3 cellular contexts compared by ENCODE assay signal in genomic region chr6:41785254-41785653, GRCh38.
TF ChIP-seq lines count a peak whose summit lies in the region.

No MANE protein-coding gene starts in this region.

TF ChIP-seq in SK-N-SH, 30 proteins besides CTCF, POLR2A, EP300 and RAD21:
- no peak for TF ChIP-seq TCF12 (IDR thresholded peaks at IDR 0.05)
- no peak for TF ChIP-seq GATA2 (CRISPR knock-in tag; IDR thresholded peaks at IDR 0.05)
- TF ChIP-seq FOXM1 (IDR thresholded peaks at IDR 0.05; ENCODE audit: low read depth), result no peak
- TF ChIP-seq RCOR1 (IDR thresholded peaks at IDR 0.05; ENCODE audit: low read length), result no peak
- TF ChIP-seq ELF1 (IDR thresholded peaks at IDR 0.05), result no peak
- no peak for TF ChIP-seq MEF2A (IDR thresholded peaks at IDR 0.05; ENCODE audit: borderline replicate concordance, low read depth)
- TF ChIP-seq JUND (IDR thresholded peaks at IDR 0.05), result no peak
- TF ChIP-seq RXRA (IDR thresholded peaks at IDR 0.05; ENCODE audit: borderline replicate concordance, low read depth), result no peak

TF ChIP-seq in SK-N-SH treated with all-trans-retinoic acid at 6 μM for 48 hours, 23 proteins besides CTCF, POLR2A, EP300 and RAD21:
- TF ChIP-seq ZC3H10 (CRISPR knock-in tag; IDR thresholded peaks at IDR 0.05) (no peak), POU6F1 (CRISPR knock-in tag; IDR thresholded peaks at IDR 0.05; ENCODE audit: borderline replicate concordance, low read depth) (no peak), ZFP3 (CRISPR knock-in tag; IDR thresholded peaks at IDR 0.05) (no peak), ZNF8 (CRISPR knock-in tag; IDR thresholded peaks at IDR 0.05) (no peak), GLIS3 (CRISPR knock-in tag; IDR thresholded peaks at IDR 0.05) (no peak), PPARA (CRISPR knock-in tag; IDR thresholded peaks at IDR 0.05; ENCODE audit: borderline replicate concordance) (no peak), OSR1 (CRISPR knock-in tag; IDR thresholded peaks at IDR 0.05) (no peak), PATZ1 (CRISPR knock-in tag; IDR thresholded peaks at IDR 0.05; ENCODE audit: borderline replicate concordance) (no peak), SNAI2 (CRISPR knock-in tag; IDR thresholded peaks at IDR 0.05) (no peak), CSDC2 (CRISPR knock-in tag; IDR thresholded peaks at IDR 0.05) (no peak)
TF ChIP-seq in SK-N-SH treated with all-trans-retinoic acid at 6 μM for 48 hours: peak in this region for 0.

TF ChIP-seq in IMR-90, 13 proteins besides CTCF, POLR2A, EP300 and RAD21:
- TF ChIP-seq RFX5 (IDR thresholded peaks at IDR 0.05; ENCODE audit: low read depth, low read length) (no peak), USF2 (IDR thresholded peaks at IDR 0.05; ENCODE audit: low read depth, low read length) (no peak), MXI1 (IDR thresholded peaks at IDR 0.05; ENCODE audit: borderline replicate concordance, low read depth, low read length) (no peak), RCOR1 (IDR thresholded peaks at IDR 0.05; ENCODE audit: insufficient replicate concordance, low read length) (no peak), CEBPB (IDR thresholded peaks at IDR 0.05; ENCODE audit: low read depth, low read length) (no peak), BHLHE40 (IDR thresholded peaks at IDR 0.05; ENCODE audit: low read depth, low read length) (no peak), MAFK (IDR thresholded peaks at IDR 0.05; ENCODE audit: low read depth, low read length) (no peak), MAZ (IDR thresholded peaks at IDR 0.05; ENCODE audit: borderline replicate concordance, low read depth, low read length) (no peak), CHD1 (IDR thresholded peaks at IDR 0.05; ENCODE audit: low read depth, low read length) (no peak), SMC3 (IDR thresholded peaks at IDR 0.05; ENCODE audit: low read depth, low read length) (no peak), ELK1 (IDR thresholded peaks at IDR 0.05; ENCODE audit: borderline replicate concordance, low read depth, low read length) (no peak), FOS (IDR thresholded peaks at IDR 0.05; ENCODE audit: low read depth, low read length) (no peak), NFE2L2 (IDR thresholded peaks at IDR 0.05; ENCODE audit: low read depth, low read length) (no peak)
TF ChIP-seq in IMR-90: peak in this region for 0.
